In the genomic region with DNA sequence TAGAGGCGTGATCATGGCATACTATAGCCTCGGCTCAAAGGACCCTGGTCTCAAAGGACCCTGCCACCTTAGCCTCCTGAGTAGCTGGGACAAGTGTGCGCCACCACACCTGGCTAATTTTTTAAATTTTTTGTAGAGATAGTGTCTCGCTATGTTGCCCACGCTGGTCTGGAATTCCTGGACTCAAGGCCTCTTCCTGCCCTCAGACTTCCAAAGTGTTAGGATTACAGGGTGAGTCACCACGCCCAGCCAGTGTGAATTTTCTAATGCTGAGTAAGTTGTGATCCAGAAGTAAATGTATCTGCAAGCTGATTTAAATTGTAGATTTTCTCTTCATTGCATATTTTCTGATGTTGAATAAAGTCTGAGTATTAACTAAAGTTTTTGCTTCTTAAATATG, we compare ENCODE assay signal across 16 cellular contexts. TPM values are rescaled to one million over a fixed set of nuclear protein-coding genes. Genes with fewer than 3 reads are reported as not detected.
DNase-seq lines count a peak whose midpoint lies in the region; ATAC-seq and TF ChIP-seq lines count a peak whose summit lies in the region.
"Had no signal": no experiment of that assay in that cellular context is flagged by ENCODE, and none has a peak within 500 bp of the region (broad histone marks: within the 10 kb centered on the region; RNA-seq: fewer than 3 reads in every experiment).

No MANE protein-coding gene starts in this region.

- H3K36me3 ChIP-seq in smooth muscle cell (ENCODE audit: low read depth), result no peaks in the 10 kb centered on the region

- H3K4me1 Mint-ChIP-seq in activated naive CD4-positive, alpha-beta T cell treated with anti-CD3 and anti-CD28 coated beads, Interleukin-2, amount 50 U/mL, for 24 hours, result peaks cover 33% of the 10 kb centered on the region

- no peak for DNase-seq in activated naive CD4-positive, alpha-beta T cell treated with anti-CD3 and anti-CD28 coated beads, Interleukin-2, amount 50 U/mL, for 16 hours
- DNase-seq in SW480 (ENCODE audit: low spot score), result peak; percentile 19
- DNase-seq in fibroblast of the aortic adventitia (ENCODE audit: low read depth), result peak; percentile 74
- DNase-seq in smooth muscle cell (lab: John Stamatoyannopoulos, UW; ENCODE audit: unreplicated experiment), result no peak
- DNase-seq in pons (ENCODE audit: low spot score), result no peak
- DNase-seq: activated B cell treated with CpG ODN at 0.5 μM for 24 hours; activated T-cell treated with anti-CD3 and anti-CD28 coated beads, Interleukin-2, amount 50 U/mL, for 4 hours; Karpas-422; midbrain; NCI-H510A; SHP77 treated with DMSO at 0.1 percent for 48 hours had no signal

- no peaks in the 10 kb centered on the region for H3K9me3 Mint-ChIP-seq in activated naive CD4-positive, alpha-beta T cell treated with anti-CD3 and anti-CD28 coated beads, Interleukin-2, amount 50 U/mL, for 24 hours
- H3K9me3 Mint-ChIP-seq: activated B cell treated with CpG ODN at 0.5 μM for 24 hours; activated T-cell treated with anti-CD3 and anti-CD28 coated beads, Interleukin-2, amount 50 U/mL, for 4 hours; central memory CD8-positive, alpha-beta T cell had no signal

- no peaks in the 10 kb centered on the region for H3K4me1 ChIP-seq in smooth muscle cell (ENCODE audit: low read depth)

- H2AFZ ChIP-seq in smooth muscle cell (ENCODE audit: low read depth), result no peak overlapping the region

- ATAC-seq in HG02884 (IDR thresholded peaks at IDR 0.05; ENCODE audit: unreplicated experiment) (no peak), GM21825 (IDR thresholded peaks at IDR 0.05; ENCODE audit: unreplicated experiment) (no peak)
- ATAC-seq: activated T-cell treated with anti-CD3 and anti-CD28 coated beads, Interleukin-2, amount 50 U/mL, for 4 hours; sciatic nerve had no signal

- H3F3A ChIP-seq in smooth muscle cell (ENCODE audit: low read depth), result no peaks in the 10 kb centered on the region

- no peak for TF ChIP-seq CTCF in fibroblast of the aortic adventitia (IDR thresholded peaks at IDR 0.05; ENCODE audit: insufficient read depth, low read length)
- TF ChIP-seq CTCF in smooth muscle cell (IDR thresholded peaks at IDR 0.05; ENCODE audit: borderline replicate concordance, insufficient read depth, poor library complexity, severe bottlenecking), result no peak

- H3K27me3 ChIP-seq in smooth muscle cell (ENCODE audit: low read depth), result no peaks in the 10 kb centered on the region

- H3K27ac Mint-ChIP-seq in activated naive CD4-positive, alpha-beta T cell treated with anti-CD3 and anti-CD28 coated beads, Interleukin-2, amount 50 U/mL, for 24 hours, result no peak overlapping the region
- H3K27ac Mint-ChIP-seq: activated B cell treated with CpG ODN at 0.5 μM for 24 hours had no signal

- no peak overlapping the region for H3K9ac ChIP-seq in smooth muscle cell (ENCODE audit: low read depth)

- 48% methylated on average over 6 of the region's 6 CpGs for whole genome bisulfite sequencing in smooth muscle cell (ENCODE audit: low lambda C conversion rate)

- no peaks in the 10 kb centered on the region for H3K27me3 Mint-ChIP-seq in activated naive CD4-positive, alpha-beta T cell treated with anti-CD3 and anti-CD28 coated beads, Interleukin-2, amount 50 U/mL, for 24 hours
- H3K27me3 Mint-ChIP-seq: activated B cell treated with CpG ODN at 0.5 μM for 24 hours; central memory CD8-positive, alpha-beta T cell had no signal

- H4K20me1 ChIP-seq in smooth muscle cell (ENCODE audit: low read depth), result peaks cover 4% of the 10 kb centered on the region

- H3K4me3 Mint-ChIP-seq in activated naive CD4-positive, alpha-beta T cell treated with anti-CD3 and anti-CD28 coated beads, Interleukin-2, amount 50 U/mL, for 24 hours, result peak overlapping the region; percentile 23
- H3K4me3 Mint-ChIP-seq: activated B cell treated with CpG ODN at 0.5 μM for 24 hours; activated T-cell treated with anti-CD3 and anti-CD28 coated beads, Interleukin-2, amount 50 U/mL, for 4 hours; central memory CD8-positive, alpha-beta T cell had no signal

- H3K79me2 ChIP-seq in smooth muscle cell (ENCODE audit: low read depth), result peaks cover 38% of the 10 kb centered on the region

- H3K36me3 Mint-ChIP-seq in activated naive CD4-positive, alpha-beta T cell treated with anti-CD3 and anti-CD28 coated beads, Interleukin-2, amount 50 U/mL, for 24 hours, result peaks cover 4% of the 10 kb centered on the region

- H3K4me3 ChIP-seq in fibroblast of the aortic adventitia (ENCODE audit: low read depth, low read length) (no peak overlapping the region), smooth muscle cell (no peak overlapping the region)

- peak overlapping the region; percentile 83 for H3K4me2 ChIP-seq in smooth muscle cell

- peak overlapping the region; percentile 96 for H3K27ac ChIP-seq in smooth muscle cell (ENCODE audit: low read depth)

- no peaks in the 10 kb centered on the region for H3K9me3 ChIP-seq in smooth muscle cell (replicated peaks; ENCODE audit: low read depth)

RNA-seq across cellular contexts. Expression of a gene that starts 2.6 kb away (rescaled TPM):
- total RNA-seq in fibroblast of the aortic adventitia (ENCODE audit: low replicate concordance) (5.2 and 6.0 TPM in 2 replicates), smooth muscle cell (3.5 and 4.0 TPM in 2 replicates)
- 1.7 and 2.3 TPM in 2 replicates for polyA plus RNA-seq in smooth muscle cell

RNA-seq across cellular contexts. Expression of a gene that starts 25.7 kb away (rescaled TPM):
- total RNA-seq in fibroblast of the aortic adventitia (ENCODE audit: low replicate concordance) (4.2 and 6.0 TPM in 2 replicates), smooth muscle cell (3.5 and 9.3 TPM in 2 replicates)
- 3.6 and 7.0 TPM in 2 replicates for polyA plus RNA-seq in smooth muscle cell

Comparison
In these comparisons a context has a peak if more than half of its experiments do, and no peak if none do; other contexts are left out.
1. DNase-seq: peak in SW480 (single experiment) and fibroblast of the aortic adventitia (single experiment); none in activated naive CD4-positive, alpha-beta T cell treated with anti-CD3 and anti-CD28 coated beads, Interleukin-2, amount 50 U/mL, for 16 hours (single experiment), smooth muscle cell (single experiment) and pons (single experiment).